In the genomic region with DNA sequence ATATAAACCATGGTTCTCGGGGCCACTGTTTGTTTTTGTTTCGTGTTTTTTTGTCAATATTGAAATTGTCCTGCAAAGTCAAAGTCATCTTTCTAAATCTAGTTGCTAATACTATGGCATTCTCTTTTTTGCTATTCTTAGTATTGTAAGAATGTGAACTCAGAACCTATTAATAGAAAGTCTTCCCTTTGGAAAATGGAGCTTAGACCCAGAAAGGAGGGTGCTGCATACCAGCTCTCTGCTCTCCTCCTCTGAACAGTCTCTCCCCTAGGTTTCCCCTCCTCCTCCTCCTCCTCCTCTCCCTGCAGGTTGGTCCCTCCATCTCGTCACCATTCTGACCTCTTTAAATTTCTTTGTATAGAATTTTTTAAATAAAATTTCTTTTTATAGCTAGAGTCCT, we compare ENCODE assay signal across 20 cellular contexts.
"Had no signal": no experiment of that assay in that cellular context is flagged by ENCODE, and none has a peak within 500 bp of the region (broad histone marks: within the 10 kb centered on the region; RNA-seq: fewer than 3 reads in every experiment).

No MANE protein-coding gene starts in this region.

- H3K4me1 ChIP-seq: colonic mucosa, testis had no signal

- H3K27me3 ChIP-seq: colonic mucosa, gastrocnemius medialis, heart right ventricle, testis had no signal

- H3K4me1 Mint-ChIP-seq: endodermal cell; natural killer cell; neural crest cell; stimulated activated naive CD8-positive, alpha-beta T cell treated with anti-CD3 and anti-CD28 coated beads, Interleukin-15, amount 100 ng/mL, for 72 hours had no signal

- H3K36me3 Mint-ChIP-seq: natural killer cell had no signal

- H3K4me3 ChIP-seq: colonic mucosa, gastrocnemius medialis, heart right ventricle, skin epidermis, testis had no signal

- H3K27ac ChIP-seq: colonic mucosa, gastrocnemius medialis, heart right ventricle, skin epidermis, testis had no signal

- ATAC-seq: gastrocnemius medialis; natural killer cell; sciatic nerve; stimulated activated naive B cell treated with anti-CD40 and anti-IgM and Interleukin-4, amounts not matched to agents 10 μg/mL and 1 μg/mL and 100 μg/mL, for 72 hours; stimulated activated naive CD8-positive, alpha-beta T cell treated with anti-CD3 and anti-CD28 coated beads, Interleukin-15, amount 100 ng/mL, for 72 hours had no signal

- H3K27me3 Mint-ChIP-seq: stimulated activated naive B cell treated with anti-CD40 and anti-IgM and Interleukin-4, amounts not matched to agents 10 μg/mL and 1 μg/mL and 100 μg/mL, for 72 hours; stimulated activated naive CD8-positive, alpha-beta T cell treated with anti-CD3 and anti-CD28 coated beads, Interleukin-15, amount 100 ng/mL, for 72 hours had no signal

- H3K9me3 ChIP-seq: colonic mucosa, gastrocnemius medialis, testis had no signal

- DNase-seq: colonic mucosa; effector CD4-positive, alpha-beta T cell; endodermal cell; erythroblast; gastrocnemius medialis; heart right ventricle; hypothalamus; kidney glomerular epithelial cell; mammary epithelial cell; natural killer cell; posterior cingulate gyrus; stimulated activated CD4-positive, alpha-beta T cell treated with anti-CD3 and anti-CD28 coated beads, Interleukin-2, amount 100 ng/mL, for 24 hours; stimulated activated CD4-positive, alpha-beta T cell treated with anti-CD3 and anti-CD28 coated beads, Interleukin-4, amount 100 ng/mL, for 4 hours; stimulated activated naive B cell treated with anti-CD40 and anti-IgM and Interleukin-4, amounts not matched to agents 10 μg/mL and 1 μg/mL and 100 μg/mL, for 72 hours; stimulated activated naive CD8-positive, alpha-beta T cell treated with anti-CD3 and anti-CD28 coated beads, Interleukin-15, amount 100 ng/mL, for 72 hours; testis; trophoblast cell had no signal

- H3K9me3 Mint-ChIP-seq: stimulated activated naive CD8-positive, alpha-beta T cell treated with anti-CD3 and anti-CD28 coated beads, Interleukin-15, amount 100 ng/mL, for 72 hours had no signal

- H3K4me3 Mint-ChIP-seq: endodermal cell; natural killer cell; neural crest cell; stimulated activated naive B cell treated with anti-CD40 and anti-IgM and Interleukin-4, amounts not matched to agents 10 μg/mL and 1 μg/mL and 100 μg/mL, for 72 hours; stimulated activated naive CD8-positive, alpha-beta T cell treated with anti-CD3 and anti-CD28 coated beads, Interleukin-15, amount 100 ng/mL, for 72 hours had no signal

- H3K27ac Mint-ChIP-seq: endodermal cell; natural killer cell; stimulated activated naive B cell treated with anti-CD40 and anti-IgM and Interleukin-4, amounts not matched to agents 10 μg/mL and 1 μg/mL and 100 μg/mL, for 72 hours; stimulated activated naive CD8-positive, alpha-beta T cell treated with anti-CD3 and anti-CD28 coated beads, Interleukin-15, amount 100 ng/mL, for 72 hours had no signal

- H3K36me3 ChIP-seq: colonic mucosa, gastrocnemius medialis, heart right ventricle had no signal
